19 cellular contexts compared by ENCODE assay signal in the genomic region with DNA sequence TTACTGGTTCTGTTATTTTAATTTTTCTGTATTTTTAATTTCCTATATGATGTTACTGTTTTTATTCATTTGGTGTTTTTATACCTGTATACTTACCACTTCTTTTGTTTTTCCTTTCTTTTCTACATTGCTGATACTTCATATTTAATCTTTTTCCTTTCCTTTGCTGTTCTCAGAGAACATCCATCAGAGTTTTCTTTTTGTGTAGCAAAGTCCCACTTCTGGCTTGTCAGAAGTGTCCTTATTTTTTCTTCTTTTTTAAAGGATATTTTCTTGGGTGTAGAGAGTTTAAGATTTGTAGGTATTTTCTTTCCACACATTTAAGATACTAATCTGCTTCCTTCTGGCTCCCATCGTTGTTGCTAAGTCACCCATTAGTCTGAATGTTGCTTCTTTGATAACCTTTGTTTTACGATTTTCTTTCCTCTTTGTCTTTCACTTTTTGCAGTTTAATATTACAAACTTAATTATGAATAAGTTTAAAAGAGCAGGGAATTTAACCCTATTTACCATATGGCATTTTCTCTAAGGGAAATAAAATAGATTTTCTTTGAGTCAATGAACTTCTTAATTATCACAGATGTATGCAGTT. TPM values are rescaled to one million over a fixed set of nuclear protein-coding genes. Genes with fewer than 3 reads are reported as not detected.
DNase-seq lines count a peak whose midpoint lies in the region; ATAC-seq, FAIRE-seq and TF ChIP-seq lines count a peak whose summit lies in the region.
"Had no signal": no experiment of that assay in that cellular context is flagged by ENCODE, and none has a peak within 500 bp of the region (broad histone marks: within the 10 kb centered on the region; RNA-seq: fewer than 3 reads in every experiment).

No MANE protein-coding gene starts in this region.

- peaks cover 16% of the 10 kb centered on the region for H3K9me3 Mint-ChIP-seq in mesothelial cell of epicardium

- H3K27me3 ChIP-seq in K562 (ENCODE audit: control insufficient read depth in 2 of 2, insufficient read depth in 2 of 2, low read length in 2 of 2): no peaks in the 10 kb centered on the region
- no peaks in the 10 kb centered on the region for H3K27me3 ChIP-seq in HAP-1 (ENCODE audit: low read depth)
- H3K27me3 ChIP-seq: MG63 had no signal

- TF ChIP-seq EP300 in K562 (IDR thresholded peaks at IDR 0.05; ENCODE audit: low read length): peak; percentile 50; the same call in 1 of the 2 replicates

- no TSS peak for BruUV-seq in K562 (replicated peaks; lab: Mats Ljungman, UMichigan)

- no peak for TF ChIP-seq RAD21 in K562 (CRISPR knock-in tag; conservative IDR thresholded peaks at IDR 0.05 in 1 of 2, IDR thresholded peaks at IDR 0.05 in 1 of 2)

- H3K9me3 ChIP-seq in K562 (replicated peaks; ENCODE audit: control insufficient read depth, insufficient read depth, low read depth, low read length) (no peaks in the 10 kb centered on the region), HAP-1 (no peaks in the 10 kb centered on the region)
- H3K9me3 ChIP-seq: MG63, SK-N-SH had no signal

- peaks cover 19% of the 10 kb centered on the region for H3K36me3 Mint-ChIP-seq in mesothelial cell of epicardium
- H3K36me3 Mint-ChIP-seq: CD4-positive, CD25-positive, alpha-beta regulatory T cell had no signal

- CTCF ChIA-PET in K562 (lab: Yijun Ruan, JAX; ENCODE audit: low intra/inter-chr PET ratio): no interaction called here

- no peaks in the 10 kb centered on the region for H3K27me3 Mint-ChIP-seq in mesothelial cell of epicardium (ENCODE audit: low read depth)
- H3K27me3 Mint-ChIP-seq: CD4-positive, CD25-positive, alpha-beta regulatory T cell had no signal

- WGBS in K562 (ENCODE audit: insufficient coverage, low coverage, missing lambda C conversion rate): 0% methylated on average over 2 of the region's 2 CpGs

- ATAC-seq in K562 (peak; percentile 32), HG02840 (IDR thresholded peaks at IDR 0.05; ENCODE audit: low FRiP score, unreplicated experiment) (no peak)

- H3K27ac ChIP-seq in K562 (ENCODE audit: extremely low read depth, low read depth, low read length): peak overlapping the region; percentile 16; the same call in 1 of the 3 replicates

- peaks cover 23 to 25% of the 10 kb centered on the region in 2 experiments for H3K4me1 ChIP-seq in K562 (replicated peaks in 1 of 2; ENCODE audit: control insufficient read depth in 2 of 2, insufficient read depth in 2 of 2, low read length in 2 of 2)
- H3K4me1 ChIP-seq in HAP-1: no peaks in the 10 kb centered on the region

- no peaks in the 10 kb centered on the region; the same call in 1 of the 3 replicates for H3K36me3 ChIP-seq in K562 (ENCODE audit: control insufficient read depth, insufficient read depth, low read length)
- no peaks in the 10 kb centered on the region for H3K36me3 ChIP-seq in HAP-1 (replicated peaks)
- H3K36me3 ChIP-seq: MG63 had no signal

- H3K4me3 Mint-ChIP-seq in mesothelial cell of epicardium: no peak overlapping the region
- H3K4me3 Mint-ChIP-seq: CD4-positive, CD25-positive, alpha-beta regulatory T cell had no signal

- POLR2A ChIA-PET in K562 (lab: Yijun Ruan, JAX): interaction anchor here (0.7 to 1.7 kb wide), 6 partner anchors 10 to 19 kb away, joined by 3 to 5 read pairs (median 4); no protein-coding TSS in a partner anchor

- peak overlapping the region in 1 of 2 experiments; percentile 34; a peak in 1 of 4 replicates for H3K9ac ChIP-seq in K562 (ENCODE audit: insufficient read depth in 1 of 2, low read depth in 2 of 2, low read length in 2 of 2)
- H3K9ac ChIP-seq: SK-N-SH had no signal

- in situ Hi-C loops in K562 (cut with MboI) (no loop called here), HAP-1 (cut with MboI; ENCODE audit: low sequenced_read_pairs) (no loop called here)

- peaks cover 100% of the 10 kb centered on the region for H3K79me2 ChIP-seq in K562 (ENCODE audit: control insufficient read depth, insufficient read depth, low read length)

- intact Hi-C loops in K562 (cut with micrococcal nuclease): loop anchor here (1.0 to 5.0 kb wide), 2 partner anchors 18 to 74 kb away; no protein-coding TSS in a partner anchor

- peaks cover 13% of the 10 kb centered on the region for H4K20me1 ChIP-seq in K562 (replicated peaks; ENCODE audit: control insufficient read depth, insufficient read depth, low read length)

- H3K9me1 ChIP-seq in K562 (ENCODE audit: control insufficient read depth, insufficient read depth, low read length): no peaks in the 10 kb centered on the region

- H2AFZ ChIP-seq in K562 (ENCODE audit: low read depth, low read length): no peak overlapping the region

- TF ChIP-seq CTCF in K562 (IDR thresholded peaks at IDR 0.05 in 2 of 3, conservative IDR thresholded peaks at IDR 0.05 in 1 of 3; ENCODE audit: insufficient read depth in 2 of 3, low read depth in 1 of 3, low read length in 3 of 3): no peak
- no peak for TF ChIP-seq CTCF in mesothelial cell of epicardium (IDR thresholded peaks at IDR 0.05; ENCODE audit: unreplicated experiment)

- H3K4me2 ChIP-seq in K562 (ENCODE audit: insufficient read depth, low read length): peak overlapping the region; percentile 2; the same call in 1 of the 2 replicates
- H3K4me2 ChIP-seq: SK-N-SH had no signal

- FAIRE-seq in G401.6 (lab: Jason Lieb, UNC): peak; percentile 40
- FAIRE-seq in K562 (lab: Jason Lieb, UNC): no peak
- FAIRE-seq: D721Med had no signal

- peaks cover 22% of the 10 kb centered on the region for H3K4me1 Mint-ChIP-seq in mesothelial cell of epicardium

- no peak for TF ChIP-seq POLR2A in K562 (conservative IDR thresholded peaks at IDR 0.05)

- peak overlapping the region; percentile 68 for H3K27ac Mint-ChIP-seq in mesothelial cell of epicardium

- peak; percentile 34 for DNase-seq in OCI-M1 (lab: John Stamatoyannopoulos, UW)
- DNase-seq in K562 (ENCODE audit: extremely low read depth in 1 of 4, low spot score in 3 of 4): peak in 1 of 4 experiments; percentile 48
- no peak for DNase-seq in mesothelial cell of epicardium (ENCODE audit: low spot score in 2 of 2, unreplicated experiment in 2 of 2)
- DNase-seq in HCEC 1CT: no peak
- DNase-seq in A172 (ENCODE audit: low spot score): no peak
- no peak for DNase-seq in HAP-1 (ENCODE audit: low spot score in 2 of 2)
- DNase-seq: CD4-positive, CD25-positive, alpha-beta regulatory T cell; DMS79; MG63; NCI-H1092; NCI-H1694; NCI-H2107; NCI-H2227 treated with DMSO at 0.1 percent for 48 hours; NCI-H524 treated with DMSO at 0.1 percent for 48 hours; SHP77; SK-N-SH had no signal

- H3K4me3 ChIP-seq in K562: no peak overlapping the region
- no peak overlapping the region for H3K4me3 ChIP-seq in HAP-1
- H3K4me3 ChIP-seq: MG63 had no signal

TF ChIP-seq in K562, 482 proteins besides CTCF, POLR2A, EP300 and RAD21 (continues in another document):
- TF ChIP-seq ZNF133 (CRISPR knock-in tag; IDR thresholded peaks at IDR 0.05) (no peak), ASH1L (IDR thresholded peaks at IDR 0.05; ENCODE audit: borderline replicate concordance, low read depth, partially characterized antibody) (no peak), NONO (IDR thresholded peaks at IDR 0.05; ENCODE audit: low read depth in 2 of 2, low read length in 1 of 2) (no peak), ZBTB34 (CRISPR knock-in tag; IDR thresholded peaks at IDR 0.05) (no peak), GATAD2B (IDR thresholded peaks at IDR 0.05; ENCODE audit: borderline replicate concordance) (peak; percentile 58), MAFF (IDR thresholded peaks at IDR 0.05; ENCODE audit: low read length) (peak; percentile 27; the same call in 1 of the 2 replicates)
- TF ChIP-seq, protein P1, sequence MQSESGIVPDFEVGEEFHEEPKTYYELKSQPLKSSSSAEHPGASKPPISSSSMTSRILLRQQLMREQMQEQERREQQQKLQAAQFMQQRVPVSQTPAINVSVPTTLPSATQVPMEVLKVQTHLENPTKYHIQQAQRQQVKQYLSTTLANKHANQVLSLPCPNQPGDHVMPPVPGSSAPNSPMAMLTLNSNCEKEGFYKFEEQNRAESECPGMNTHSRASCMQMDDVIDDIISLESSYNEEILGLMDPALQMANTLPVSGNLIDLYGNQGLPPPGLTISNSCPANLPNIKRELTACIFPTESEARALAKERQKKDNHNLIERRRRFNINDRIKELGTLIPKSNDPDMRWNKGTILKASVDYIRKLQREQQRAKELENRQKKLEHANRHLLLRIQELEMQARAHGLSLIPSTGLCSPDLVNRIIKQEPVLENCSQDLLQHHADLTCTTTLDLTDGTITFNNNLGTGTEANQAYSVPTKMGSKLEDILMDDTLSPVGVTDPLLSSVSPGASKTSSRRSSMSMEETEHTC (IDR thresholded peaks at IDR 0.05): no peak

RNA-seq across cellular contexts. Expression of gene CD2AP, which starts 18.5 kb away (rescaled TPM):
- 24.9 and 139 TPM in 2 replicates for total RNA-seq in K562 (2011; cell fraction: chromatin; rRNA removed; ENCODE audit: low replicate concordance)
- total RNA-seq in K562 (2011; cell fraction: nucleolus; rRNA removed): 13.0 and 23.4 TPM in 2 replicates
- 36.8 and 45.6 TPM in 2 replicates for total RNA-seq in K562 (2011; cell fraction: nucleoplasm; rRNA removed)
- total RNA-seq in K562 (2014; rRNA removed) (31.4 and 38.7 TPM in 2 replicates), K562 (2014; rRNA removed; fragmentation: Illumina TruSeq; extraction: Trizol) (69.7 and 81.5 TPM in 2 replicates), K562 (2015; rRNA removed; fragmentation: Illumina TruSeq; extraction: Trizol) (63.8 and 68.9 TPM in 2 replicates), K562 (2021) (41.3 TPM in 2 replicates), mesothelial cell of epicardium (32.2 to 34.9 TPM (median 34.4 TPM) in 3 replicates)
- polyA plus RNA-seq in K562 (2011; rRNA removed) (20.8 and 35.5 TPM in 2 replicates), K562 (2014; fragmentation: Illumina TruSeq; extraction: Trizol) (35.6 and 50.2 TPM in 2 replicates), K562 (2014; fragmentation: Nextera tagmentation; extraction: Ambion mirVana) (10 to 100 TPM in 1 of 2 experiments, 1 to 10 TPM in 1; 9.4 to 15.9 TPM), K562 (2014; rRNA removed) (23.8 and 25.9 TPM in 2 replicates)
- polyA plus RNA-seq in K562 (2011; cell fraction: cytosol; rRNA removed): 3.8 and 7.0 TPM in 2 replicates
- 10.8 and 13.3 TPM in 2 replicates for polyA plus RNA-seq in K562 (2011; cell fraction: nucleus; rRNA removed)
- polyA plus RNA-seq in K562 (2012): 24.5 and 29.3 TPM in 2 replicates
- 47.6 and 49.9 TPM in 2 replicates for polyA minus RNA-seq in K562 (2011; rRNA and poly(A)+ RNA removed)
- 14.7 and 22.0 TPM in 2 replicates for polyA minus RNA-seq in K562 (2011; cell fraction: cytosol; rRNA and poly(A)+ RNA removed)
- 37.4 and 69.4 TPM in 2 replicates for polyA minus RNA-seq in K562 (2011; cell fraction: nucleus; rRNA and poly(A)+ RNA removed)
- 13.4 and 18.0 TPM in 2 replicates for total RNA-seq in A172 (2014; rRNA removed; shearing (Covaris generic))
